ENCODE assay signal across 1 cellular context in genomic region chr6:44011350-44011925, GRCh38.
TF ChIP-seq lines count a peak whose summit lies in the region.

No MANE protein-coding gene starts in this region.

TF ChIP-seq in SK-N-SH, 30 proteins besides CTCF, POLR2A, EP300 and RAD21 (continued from another document):
- TF ChIP-seq REST (IDR thresholded peaks at IDR 0.05; ENCODE audit: low read depth, low read length) (no peak), IRF3 (IDR thresholded peaks at IDR 0.05; ENCODE audit: low read depth, low read length) (no peak), MXI1 (IDR thresholded peaks at IDR 0.05; ENCODE audit: low read depth, low read length) (no peak), PBX3 (IDR thresholded peaks at IDR 0.05) (no peak), ELF1 (IDR thresholded peaks at IDR 0.05) (no peak), NRF1 (IDR thresholded peaks at IDR 0.05; ENCODE audit: low read depth, low read length) (no peak), TAF1 (IDR thresholded peaks at IDR 0.05; ENCODE audit: borderline replicate concordance, low read depth, low read length) (no peak), TEAD4 (IDR thresholded peaks at IDR 0.05; ENCODE audit: borderline replicate concordance, insufficient read depth) (no peak), FOXJ3 (CRISPR knock-in tag; IDR thresholded peaks at IDR 0.05) (no peak), MEF2A (IDR thresholded peaks at IDR 0.05; ENCODE audit: borderline replicate concordance, low read depth) (no peak), TCF12 (IDR thresholded peaks at IDR 0.05) (no peak), RCOR1 (IDR thresholded peaks at IDR 0.05; ENCODE audit: low read length) (no peak), GABPA (IDR thresholded peaks at IDR 0.05; ENCODE audit: low read depth) (no peak), SIN3A (IDR thresholded peaks at IDR 0.05; ENCODE audit: borderline replicate concordance, low read depth, low read length) (no peak)
